ENCODE assay signal across 9 cellular contexts in genomic region chr5:129771058-129771838, GRCh38. TPM values are rescaled to one million over a fixed set of nuclear protein-coding genes. Genes with fewer than 3 reads are reported as not detected.
DNase-seq lines count a peak whose midpoint lies in the region; ATAC-seq, FAIRE-seq and TF ChIP-seq lines count a peak whose summit lies in the region.
"Had no signal": no experiment of that assay in that cellular context is flagged by ENCODE, and none has a peak within 500 bp of the region (broad histone marks: within the 10 kb centered on the region; RNA-seq: fewer than 3 reads in every experiment).

No MANE protein-coding gene starts in this region.

- TF ChIP-seq CTCF in MCF 10A (IDR thresholded peaks at IDR 0.05; ENCODE audit: unreplicated experiment) (peak; percentile 95), kidney (IDR thresholded peaks at IDR 0.05; ENCODE audit: borderline replicate concordance, extremely low read depth, insufficient read depth) (peak; percentile 69)

- H3K36me3 Mint-ChIP-seq in MCF 10A (ENCODE audit: insufficient read depth, unreplicated experiment): no peaks in the 10 kb centered on the region

- H3K9ac ChIP-seq in kidney (ENCODE audit: low read length in 2 of 2): no peak overlapping the region

- FAIRE-seq in kidney (lab: Jason Lieb, UNC): peak; percentile 49

- POLR2A ChIA-PET in MCF 10A (lab: Yijun Ruan, JAX): interaction anchor here (0.7 to 6.2 kb wide), 3 partner anchors 57 to 83 kb away, joined by 3 to 78 read pairs (median 10); no protein-coding TSS in a partner anchor

- H3K27ac Mint-ChIP-seq in MCF 10A (ENCODE audit: low read depth, unreplicated experiment): no peak overlapping the region

- intact Hi-C loops in MCF 10A (cut with micrococcal nuclease): loop anchor here (1.0 to 5.0 kb wide), 7 partner anchors 81 to 1646 kb away; no protein-coding TSS in a partner anchor
- intact Hi-C loops in kidney (cut with DNase I): no loop called here

- no peak overlapping the region for H3K27ac ChIP-seq in kidney (ENCODE audit: low read depth in 2 of 2, low read length in 2 of 2)
- H3K27ac ChIP-seq: neutrophil had no signal

- no peak overlapping the region for H3K4me3 ChIP-seq in kidney (ENCODE audit: low read length in 2 of 2)

- H3K4me1 Mint-ChIP-seq in MCF 10A (ENCODE audit: insufficient read depth, unreplicated experiment): peaks cover 5% of the 10 kb centered on the region

- peak; percentile 21 for DNase-seq in NCI-H1694 treated with DMSO at 0.1 percent for 48 hours (lab: John Stamatoyannopoulos, UW)
- DNase-seq in NCI-H1694 (lab: John Stamatoyannopoulos, UW): no peak
- DNase-seq in Kasumi-1 (lab: John Stamatoyannopoulos, UW): peak; percentile 70 to 88
- peak; percentile 68 for DNase-seq in SW480 (ENCODE audit: low spot score)
- DNase-seq in MCF 10A (ENCODE audit: unreplicated experiment): peak; percentile 92
- DNase-seq in kidney: no peak
- DNase-seq in stimulated activated CD4-positive, alpha-beta T cell treated with anti-CD3 and anti-CD28 coated beads, TNF-alpha, amount 100 ng/mL, for 1 hour (ENCODE audit: low read depth in 3 of 3, low spot score in 1 of 3): peak in 2 of 3 donors; percentile 0 to 1

- no peaks in the 10 kb centered on the region for H3K4me1 ChIP-seq in kidney (ENCODE audit: control insufficient read depth in 1 of 2, insufficient read depth in 1 of 2, low read depth in 1 of 2, low read length in 2 of 2)

- H3K4me3 Mint-ChIP-seq in MCF 10A (ENCODE audit: unreplicated experiment): no peak overlapping the region

- BruUV-seq in MCF 10A (replicated peaks; lab: Mats Ljungman, UMichigan): no TSS peak

- no peaks in the 10 kb centered on the region for H3K27me3 Mint-ChIP-seq in MCF 10A (ENCODE audit: insufficient read depth, unreplicated experiment)

- H3K9me3 ChIP-seq in kidney (ENCODE audit: control insufficient read depth in 1 of 2, low read length in 2 of 2): no peaks in the 10 kb centered on the region
- H3K9me3 ChIP-seq: neutrophil had no signal

- H3K9me3 Mint-ChIP-seq in MCF 10A (ENCODE audit: unreplicated experiment): no peaks in the 10 kb centered on the region

- CTCF ChIA-PET in MCF 10A (lab: Yijun Ruan, JAX): interaction anchor here (0.6 to 19.5 kb wide), 104 partner anchors 9 to 1939 kb away, joined by 3 to 931 read pairs (median 4); partner anchors contain the start of genes ISOC1 and MINAR2

- ATAC-seq in GM21723 (IDR thresholded peaks at IDR 0.05; ENCODE audit: unreplicated experiment): peak; percentile 55

- H3K36me3 ChIP-seq in kidney (ENCODE audit: control insufficient read depth in 1 of 2, insufficient read depth in 2 of 2, low read length in 2 of 2): no peaks in the 10 kb centered on the region
- H3K36me3 ChIP-seq: neutrophil had no signal

RNA-seq across cellular contexts. Expression of gene MINAR2, which starts 23.4 kb away (rescaled TPM):
- total RNA-seq in MCF 10A (2022) (not detected in 2 replicates), kidney (not detected)
- not detected for polyA plus RNA-seq in kidney (ENCODE audit: insufficient read depth, low read depth, low replicate concordance)

Comparison
In these comparisons a context has a peak if more than half of its experiments do, and no peak if none do; other contexts are left out.
1. DNase-seq: peak in NCI-H1694 treated with DMSO at 0.1 percent for 48 hours (single experiment), Kasumi-1 (2 of 2), SW480 (single experiment), MCF 10A (single experiment) and stimulated activated CD4-positive, alpha-beta T cell treated with anti-CD3 and anti-CD28 coated beads, TNF-alpha, amount 100 ng/mL, for 1 hour (2 of 3); none in NCI-H1694 (single experiment) and kidney (single experiment).